1 cellular context compared by ENCODE assay signal in the genomic region with DNA sequence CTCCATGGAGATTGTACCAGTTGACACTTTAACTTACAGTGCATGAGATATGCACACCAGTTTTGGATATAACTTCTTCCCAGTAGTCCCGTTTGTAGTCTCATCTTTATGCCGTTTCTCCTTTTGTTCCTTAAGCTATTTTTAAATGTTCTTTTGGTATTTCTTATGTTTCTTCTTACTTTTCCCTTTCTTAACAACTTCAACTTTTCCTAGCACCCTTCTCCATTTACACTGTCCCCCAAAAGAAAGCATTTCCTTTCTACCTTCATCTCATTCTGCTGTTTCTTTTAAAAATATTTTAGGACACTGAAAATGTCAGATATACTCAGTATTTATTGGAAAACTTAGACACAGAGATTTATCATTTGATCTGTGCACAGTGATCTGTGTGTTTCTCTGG.
TF ChIP-seq lines count a peak whose summit lies in the region.

No MANE protein-coding gene starts in this region.

TF ChIP-seq in HepG2, 621 proteins besides CTCF, POLR2A, EP300 and RAD21:
- TF ChIP-seq ZFX (CRISPR knock-in tag; IDR thresholded peaks at IDR 0.05; ENCODE audit: low read depth) (no peak), BHLHE40 (IDR thresholded peaks at IDR 0.05; ENCODE audit: low read length) (no peak)
- TF ChIP-seq, protein P1, sequence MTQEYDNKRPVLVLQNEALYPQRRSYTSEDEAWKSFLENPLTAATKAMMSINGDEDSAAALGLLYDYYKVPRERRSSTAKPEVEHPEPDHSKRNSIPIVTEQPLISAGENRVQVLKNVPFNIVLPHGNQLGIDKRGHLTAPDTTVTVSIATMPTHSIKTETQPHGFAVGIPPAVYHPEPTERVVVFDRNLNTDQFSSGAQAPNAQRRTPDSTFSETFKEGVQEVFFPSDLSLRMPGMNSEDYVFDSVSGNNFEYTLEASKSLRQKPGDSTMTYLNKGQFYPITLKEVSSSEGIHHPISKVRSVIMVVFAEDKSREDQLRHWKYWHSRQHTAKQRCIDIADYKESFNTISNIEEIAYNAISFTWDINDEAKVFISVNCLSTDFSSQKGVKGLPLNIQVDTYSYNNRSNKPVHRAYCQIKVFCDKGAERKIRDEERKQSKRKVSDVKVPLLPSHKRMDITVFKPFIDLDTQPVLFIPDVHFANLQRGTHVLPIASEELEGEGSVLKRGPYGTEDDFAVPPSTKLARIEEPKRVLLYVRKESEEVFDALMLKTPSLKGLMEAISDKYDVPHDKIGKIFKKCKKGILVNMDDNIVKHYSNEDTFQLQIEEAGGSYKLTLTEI (CRISPR knock-in tag; conservative IDR thresholded peaks at IDR 0.05), result no peak
